Comparison of ENCODE assay signal across 29 cellular contexts in genomic region chr17:28970879-28971278, GRCh38. TPM values are rescaled to one million over a fixed set of nuclear protein-coding genes. Genes with fewer than 3 reads are reported as not detected.
A peak's percentile ranks its signal among the peaks of the same experiment; 100 is the strongest.
DNase-seq lines count a peak whose midpoint lies in the region; ATAC-seq and TF ChIP-seq lines count a peak whose summit lies in the region.
"Had no signal": no experiment of that assay in that cellular context is flagged by ENCODE, and none has a peak within 500 bp of the region (broad histone marks: within the 10 kb centered on the region; RNA-seq: fewer than 3 reads in every experiment).

No MANE protein-coding gene starts in this region.

- no peaks in the 10 kb centered on the region for H3K27me3 Mint-ChIP-seq in Caco-2 (ENCODE audit: insufficient read depth, unreplicated experiment)
- H3K27me3 Mint-ChIP-seq: activated CD4-positive, alpha-beta memory T cell treated with anti-CD3 and anti-CD28 coated beads for 36 hours; activated T-helper 17 cell treated with anti-CD3 and anti-CD28 coated beads, Interleukin-2, amount 50 U/mL, for 72 hours had no signal

- no peaks in the 10 kb centered on the region for H3K79me2 ChIP-seq in osteoblast (ENCODE audit: insufficient read depth, low read length)

- BruUV-seq in Caco-2 (replicated peaks; lab: Mats Ljungman, UMichigan), result no TSS peak

- H2AFZ ChIP-seq in osteoblast (ENCODE audit: low read length), result no peak overlapping the region

- H3K27ac ChIP-seq in angular gyrus (ENCODE audit: low read depth, low read length), result peak overlapping the region; percentile 41
- H3K27ac ChIP-seq in osteoblast (ENCODE audit: low read depth, low read length), result no peak overlapping the region
- H3K27ac ChIP-seq: psoas muscle had no signal

- peak; percentile 63 for DNase-seq in Ammon's horn (ENCODE audit: low spot score)
- DNase-seq in fibroblast of peridontal ligament (ENCODE audit: extremely low read depth), result peak; percentile 18
- peak; percentile 63 for DNase-seq in osteoblast (ENCODE audit: insufficient read length, low spot score, missing footprints)
- DNase-seq in stimulated activated naive CD4-positive, alpha-beta T cell (lab: John Stamatoyannopoulos, UW), result no peak
- no peak for DNase-seq in Caco-2
- DNase-seq: activated CD4-positive, alpha-beta memory T cell treated with anti-CD3 and anti-CD28 coated beads for 36 hours; activated CD8-positive, alpha-beta memory T cell treated with anti-CD3 and anti-CD28 coated beads, Interleukin-2, amount 50 U/mL, for 48 hours; AML-193; effector memory CD8-positive, alpha-beta T cell; GF-D8; HCEC 1CT; left ventricle myocardium superior; NCI-H1092; NCI-H1930; NCI-H2227 treated with DMSO at 0.1 percent for 48 hours; NCI-H748 treated with DMSO at 0.1 percent for 48 hours; psoas muscle; SHP77; small intestine; stimulated activated CD4-positive, alpha-beta T cell treated with anti-CD3 and anti-CD28 coated beads, Interleukin-1b, Interleukin-23, amount 100 ng/mL, for 48 hours; T1000 had no signal

- no peaks in the 10 kb centered on the region for H3K36me3 ChIP-seq in osteoblast (ENCODE audit: insufficient read depth, low read length)
- no peaks in the 10 kb centered on the region for H3K36me3 ChIP-seq in Caco-2 (ENCODE audit: control insufficient read depth, insufficient read depth, low read length)

- H3K9me3 ChIP-seq in osteoblast (ENCODE audit: low read depth, low read length) (no peaks in the 10 kb centered on the region), Caco-2 (no peaks in the 10 kb centered on the region)
- H3K9me3 ChIP-seq: psoas muscle had no signal

- peaks cover 5% of the 10 kb centered on the region for H3K4me1 Mint-ChIP-seq in Caco-2 (ENCODE audit: low read depth, unreplicated experiment)
- H3K4me1 Mint-ChIP-seq: activated T-helper 17 cell treated with anti-CD3 and anti-CD28 coated beads, Interleukin-2, amount 50 U/mL, for 72 hours had no signal

- no peak overlapping the region for H3K4me3 ChIP-seq in osteoblast (ENCODE audit: insufficient read depth, low read length)
- no peak overlapping the region for H3K4me3 ChIP-seq in Caco-2 (ENCODE audit: low read depth, low read length)
- H3K4me3 ChIP-seq: psoas muscle had no signal

- H3K27me3 ChIP-seq in osteoblast (ENCODE audit: insufficient read depth, low read length) (peaks cover 54% of the 10 kb centered on the region), Caco-2 (replicated peaks; ENCODE audit: control insufficient read depth, insufficient read depth, low read length) (no peaks in the 10 kb centered on the region)

- CTCF ChIA-PET in Caco-2 (lab: Charles Lee), result no interaction called here

- no peak for ATAC-seq in HG02763 (IDR thresholded peaks at IDR 0.05; ENCODE audit: unreplicated experiment)
- ATAC-seq in GM19452 (IDR thresholded peaks at IDR 0.05; ENCODE audit: unreplicated experiment), result no peak
- ATAC-seq: activated naive CD4-positive, alpha-beta T cell treated with anti-CD3 and anti-CD28 coated beads, Interleukin-2, amount 50 U/mL, for 72 hours; activated T-helper 17 cell treated with anti-CD3 and anti-CD28 coated beads, Interleukin-2, amount 50 U/mL, for 72 hours; effector memory CD8-positive, alpha-beta T cell; left ventricle myocardium superior had no signal

- no peaks in the 10 kb centered on the region for H3K9me3 Mint-ChIP-seq in Caco-2 (ENCODE audit: unreplicated experiment)
- H3K9me3 Mint-ChIP-seq: activated CD4-positive, alpha-beta memory T cell treated with anti-CD3 and anti-CD28 coated beads for 36 hours; activated naive CD4-positive, alpha-beta T cell treated with anti-CD3 and anti-CD28 coated beads, Interleukin-2, amount 50 U/mL, for 72 hours; activated T-helper 17 cell treated with anti-CD3 and anti-CD28 coated beads, Interleukin-2, amount 50 U/mL, for 72 hours; effector memory CD8-positive, alpha-beta T cell; neural crest cell had no signal

- TF ChIP-seq CTCF in osteoblast (IDR thresholded peaks at IDR 0.05; ENCODE audit: extremely low read depth, low read depth, low read length), result no peak
- no peak for TF ChIP-seq CTCF in Caco-2 (IDR thresholded peaks at IDR 0.05; ENCODE audit: insufficient read depth in 1 of 2, low read depth in 1 of 2, low read length in 1 of 2, severe bottlenecking in 1 of 2, unreplicated experiment in 1 of 2)

- intact Hi-C loops in Caco-2 (cut with micrococcal nuclease; ENCODE audit: unreplicated experiment), result no loop called here

- no peaks in the 10 kb centered on the region for H3K36me3 Mint-ChIP-seq in Caco-2 (ENCODE audit: insufficient read depth, unreplicated experiment)
- H3K36me3 Mint-ChIP-seq: activated CD4-positive, alpha-beta memory T cell treated with anti-CD3 and anti-CD28 coated beads for 36 hours; activated naive CD4-positive, alpha-beta T cell treated with anti-CD3 and anti-CD28 coated beads, Interleukin-2, amount 50 U/mL, for 72 hours had no signal

- POLR2A ChIA-PET in Caco-2 (lab: Charles Lee), result no interaction called here

- H3K4me3 Mint-ChIP-seq in Caco-2 (ENCODE audit: unreplicated experiment), result no peak overlapping the region
- H3K4me3 Mint-ChIP-seq: activated CD4-positive, alpha-beta memory T cell treated with anti-CD3 and anti-CD28 coated beads for 36 hours; activated T-helper 17 cell treated with anti-CD3 and anti-CD28 coated beads, Interleukin-2, amount 50 U/mL, for 72 hours; effector memory CD8-positive, alpha-beta T cell; neural crest cell had no signal

- no peak overlapping the region for H3K27ac Mint-ChIP-seq in Caco-2 (ENCODE audit: unreplicated experiment)
- H3K27ac Mint-ChIP-seq: activated CD4-positive, alpha-beta memory T cell treated with anti-CD3 and anti-CD28 coated beads for 36 hours; activated T-helper 17 cell treated with anti-CD3 and anti-CD28 coated beads, Interleukin-2, amount 50 U/mL, for 72 hours had no signal

- H4K20me1 ChIP-seq in osteoblast (ENCODE audit: insufficient read depth, low read length), result no peaks in the 10 kb centered on the region

- no peak overlapping the region for H3K4me2 ChIP-seq in osteoblast (ENCODE audit: insufficient read depth, low read length)

- H3K4me1 ChIP-seq in osteoblast (ENCODE audit: insufficient read depth, low read length), result peaks cover 15% of the 10 kb centered on the region
- 0 out of 2 replicates have a peak, but pooled peaks cover 3% of the 10 kb centered on the region for H3K4me1 ChIP-seq in Caco-2
- H3K4me1 ChIP-seq: psoas muscle had no signal

RNA-seq across cellular contexts. Expression of gene PHF12, which starts 19.6 kb away (rescaled TPM):
- total RNA-seq in osteoblast, result 20.3 and 26.8 TPM in 2 replicates
- 49.9 and 56.5 TPM in 2 replicates for total RNA-seq in Caco-2 (2022)

RNA-seq across cellular contexts. Expression of gene SEZ6, which starts 35.0 kb away (rescaled TPM):
- not detected in 2 replicates for total RNA-seq in osteoblast
- not detected in 2 replicates for total RNA-seq in Caco-2 (2022)
- total RNA-seq: activated CD4-positive, alpha-beta memory T cell treated with anti-CD3 and anti-CD28 coated beads for 36 hours; activated T-helper 17 cell treated with anti-CD3 and anti-CD28 coated beads, Interleukin-2, amount 50 U/mL, for 72 hours; left ventricle myocardium superior; OCI-LY7; psoas muscle; subcutaneous adipose tissue had no signal

Comparison
In these comparisons a context has a peak if more than half of its experiments do, and no peak if none do; other contexts are left out.
1. DNase-seq: peak in Ammon's horn (single experiment), fibroblast of peridontal ligament (single experiment) and osteoblast (single experiment); none in stimulated activated naive CD4-positive, alpha-beta T cell (0 of 6) and Caco-2 (0 of 2).